Comparison of ENCODE assay signal across 21 cellular contexts in the genomic region with DNA sequence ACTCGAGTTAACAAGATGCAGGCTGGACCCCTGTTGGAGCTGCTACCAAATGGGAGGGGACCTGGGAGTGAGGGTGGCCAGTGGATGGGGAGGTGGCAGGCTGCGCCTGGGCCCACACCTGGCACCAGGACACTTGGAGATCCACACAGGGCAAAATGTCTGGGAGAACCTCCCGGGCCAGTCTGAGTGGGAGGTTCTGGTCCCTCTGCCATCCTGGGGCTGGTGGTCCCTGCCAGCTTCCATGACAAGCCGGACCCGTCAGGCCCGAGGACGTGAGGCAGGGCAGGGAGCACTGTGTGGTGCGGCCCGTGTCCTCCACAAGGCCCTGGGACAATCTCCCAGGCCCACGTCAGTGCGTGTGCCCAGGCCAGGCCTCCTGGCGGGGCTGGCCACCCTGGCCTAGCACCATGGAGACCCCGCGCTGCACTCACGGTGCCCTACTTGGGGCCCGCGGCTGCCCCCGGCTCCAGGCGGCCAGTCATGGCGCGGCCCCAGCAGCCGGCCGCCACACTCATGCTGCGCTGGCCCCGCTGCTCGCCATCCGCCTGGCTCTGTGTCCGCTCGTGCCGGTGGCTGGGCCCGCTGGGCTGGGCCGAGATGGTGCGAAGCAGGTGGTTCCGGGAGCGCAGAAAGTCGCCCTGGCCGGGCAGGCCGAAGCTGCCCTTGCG. TPM values are rescaled to one million over a fixed set of nuclear protein-coding genes. Genes with fewer than 3 reads are reported as not detected.
DNase-seq lines count a peak whose midpoint lies in the region; ATAC-seq lines count a peak whose summit lies in the region.
"Had no signal": no experiment of that assay in that cellular context is flagged by ENCODE, and none has a peak within 500 bp of the region (broad histone marks: within the 10 kb centered on the region; RNA-seq: fewer than 3 reads in every experiment).

No MANE protein-coding gene starts in this region.

- peak overlapping the region; percentile 80 for H3K27ac ChIP-seq in caudate nucleus (ENCODE audit: low read depth, low read length)
- H3K27ac ChIP-seq in mesenchymal stem cell (ENCODE audit: low read length, poor library complexity, severe bottlenecking) = no peak overlapping the region
- H3K27ac ChIP-seq in thymus (ENCODE audit: low read depth) = peak overlapping the region; percentile 34
- H3K27ac ChIP-seq: colonic mucosa had no signal

- no peak for ATAC-seq in activated CD8-positive, alpha-beta memory T cell treated with anti-CD3 and anti-CD28 coated beads, Interleukin-2, amount 10 ng/mL, durations not matched to agents 7 days and 5 days
- ATAC-seq in T-helper 17 cell = no peak
- ATAC-seq in HG03460 (IDR thresholded peaks at IDR 0.05; ENCODE audit: unreplicated experiment) = no peak

- H4K91ac ChIP-seq in mesenchymal stem cell (ENCODE audit: low read length) = peak overlapping the region; percentile 4

- peaks cover 36% of the 10 kb centered on the region for H3K4me1 ChIP-seq in mesenchymal stem cell (ENCODE audit: control insufficient read depth, insufficient read depth, low read depth, low read length)
- peaks cover 13% of the 10 kb centered on the region for H3K4me1 ChIP-seq in thymus (ENCODE audit: control insufficient read depth, insufficient read depth, low read length)

- peaks cover 42 to 73% of the 10 kb centered on the region in 2 experiments for H3K36me3 ChIP-seq in mesenchymal stem cell (ENCODE audit: control insufficient read depth in 1 of 2, insufficient read depth in 2 of 2, low read depth in 1 of 2, low read length in 2 of 2)
- peaks cover 83% of the 10 kb centered on the region for H3K36me3 ChIP-seq in thymus (ENCODE audit: control insufficient read depth, insufficient read depth)
- H3K36me3 ChIP-seq in MG63 = peaks cover 25% of the 10 kb centered on the region
- H3K36me3 ChIP-seq: colonic mucosa had no signal

- no peak overlapping the region for H3K18ac ChIP-seq in mesenchymal stem cell (ENCODE audit: low read depth in 1 of 2, low read length in 2 of 2)

- CTCF ChIA-PET in activated CD8-positive, alpha-beta memory T cell treated with anti-CD3 and anti-CD28 coated beads, Interleukin-2, amount 10 ng/mL, durations not matched to agents 7 days and 5 days (lab: Charles Lee) = no interaction called here

- no peaks in the 10 kb centered on the region for H3K27me3 ChIP-seq in mesenchymal stem cell (ENCODE audit: control insufficient read depth in 1 of 2, insufficient read depth in 1 of 2, low read length in 2 of 2)
- H3K27me3 ChIP-seq in thymus (ENCODE audit: control insufficient read depth, insufficient read depth) = no peaks in the 10 kb centered on the region
- H3K27me3 ChIP-seq in MG63 = no peaks in the 10 kb centered on the region
- H3K27me3 ChIP-seq: BE2C, colonic mucosa, transverse colon had no signal

- H3K4me1 Mint-ChIP-seq in activated CD8-positive, alpha-beta memory T cell treated with anti-CD3 and anti-CD28 coated beads, Interleukin-2, amount 10 ng/mL, durations not matched to agents 7 days and 5 days = peaks cover 34% of the 10 kb centered on the region
- peaks cover 25% of the 10 kb centered on the region for H3K4me1 Mint-ChIP-seq in T-helper 17 cell

- no peak overlapping the region for H2BK5ac ChIP-seq in mesenchymal stem cell (ENCODE audit: low read depth, low read length, poor library complexity, severe bottlenecking)

- H2BK120ac ChIP-seq in mesenchymal stem cell (ENCODE audit: low read depth, low read length) = no peak overlapping the region

- H3K14ac ChIP-seq in mesenchymal stem cell (ENCODE audit: low read length in 2 of 2) = no peak overlapping the region

- H3K23ac ChIP-seq in mesenchymal stem cell (ENCODE audit: low read length in 2 of 2) = no peak overlapping the region

- no peak for DNase-seq in activated CD8-positive, alpha-beta memory T cell treated with anti-CD3 and anti-CD28 coated beads, Interleukin-2, amount 10 ng/mL, durations not matched to agents 7 days and 5 days
- DNase-seq in activated CD8-positive, alpha-beta memory T cell treated with anti-CD3 and anti-CD28 coated beads for 24 hours = no peak
- DNase-seq in caudate nucleus (lab: John Stamatoyannopoulos, UW) (no peak), mesenchymal stem cell (no peak), MG63 (no peak), T-helper 17 cell (no peak)
- DNase-seq: 8988T; activated CD4-positive, alpha-beta T cell treated with anti-CD3 and anti-CD28 coated beads, Interleukin-2, amount 10 ng/mL, durations not matched to agents 7 days and 5 days; activated CD8-positive, alpha-beta memory T cell treated with anti-CD3 and anti-CD28 coated beads, Interleukin-2, amount 50 U/mL, for 48 hours; activated gamma-delta T cell treated with Interleukin-2 at 50 U/mL for 16 hours; BE2C; colonic mucosa; hippocampal formation; islet precursor cell; NCI-H1694; NCI-H748 treated with DMSO at 0.1 percent for 48 hours; SIG-M5; T-helper 1 cell; transverse colon had no signal

- H3K36me3 Mint-ChIP-seq in activated CD8-positive, alpha-beta memory T cell treated with anti-CD3 and anti-CD28 coated beads, Interleukin-2, amount 10 ng/mL, durations not matched to agents 7 days and 5 days = peaks cover 6% of the 10 kb centered on the region
- no peaks in the 10 kb centered on the region for H3K36me3 Mint-ChIP-seq in T-helper 17 cell (ENCODE audit: low read depth)

- WGBS in mesenchymal stem cell = 96% methylated on average over 39 of the region's 39 CpGs
- WGBS in thymus = 96% methylated on average over 39 of the region's 39 CpGs

- no peak overlapping the region for H3K4me3 Mint-ChIP-seq in activated CD8-positive, alpha-beta memory T cell treated with anti-CD3 and anti-CD28 coated beads, Interleukin-2, amount 10 ng/mL, durations not matched to agents 7 days and 5 days
- no peak overlapping the region for H3K4me3 Mint-ChIP-seq in T-helper 17 cell
- H3K4me3 Mint-ChIP-seq: activated CD4-positive, alpha-beta T cell treated with anti-CD3 and anti-CD28 coated beads, Interleukin-2, amount 10 ng/mL, durations not matched to agents 7 days and 5 days had no signal

- H3K9me3 Mint-ChIP-seq in activated CD8-positive, alpha-beta memory T cell treated with anti-CD3 and anti-CD28 coated beads, Interleukin-2, amount 10 ng/mL, durations not matched to agents 7 days and 5 days (ENCODE audit: low read depth) = no peaks in the 10 kb centered on the region
- H3K9me3 Mint-ChIP-seq: activated CD4-positive, alpha-beta T cell treated with anti-CD3 and anti-CD28 coated beads, Interleukin-2, amount 10 ng/mL, durations not matched to agents 7 days and 5 days had no signal

- no peak overlapping the region for H3K9ac ChIP-seq in mesenchymal stem cell (ENCODE audit: low read length)

- H3K4ac ChIP-seq in mesenchymal stem cell (ENCODE audit: low read depth in 1 of 2, low read length in 2 of 2) = no peak overlapping the region

- H3K27ac Mint-ChIP-seq in activated CD8-positive, alpha-beta memory T cell treated with anti-CD3 and anti-CD28 coated beads, Interleukin-2, amount 10 ng/mL, durations not matched to agents 7 days and 5 days = peak overlapping the region; percentile 24
- no peak overlapping the region for H3K27ac Mint-ChIP-seq in T-helper 17 cell

- no peak overlapping the region for H3K4me3 ChIP-seq in mesenchymal stem cell (ENCODE audit: insufficient read depth in 1 of 2, low read depth in 1 of 2, low read length in 2 of 2)
- H3K4me3 ChIP-seq in thymus (ENCODE audit: low read length) = no peak overlapping the region
- no peak overlapping the region for H3K4me3 ChIP-seq in MG63
- H3K4me3 ChIP-seq: colonic mucosa, transverse colon had no signal

- no peak overlapping the region for H3K4me2 ChIP-seq in mesenchymal stem cell (ENCODE audit: low read length, poor library complexity, severe bottlenecking)

- H2BK15ac ChIP-seq in mesenchymal stem cell (ENCODE audit: low read depth, poor library complexity, severe bottlenecking) = no peak overlapping the region

- no peak overlapping the region for H2AFZ ChIP-seq in mesenchymal stem cell (ENCODE audit: low read depth, low read length)

- peaks cover 10% of the 10 kb centered on the region for H3K79me1 ChIP-seq in mesenchymal stem cell (replicated peaks; ENCODE audit: low read length, poor library complexity, severe bottlenecking)

- H3K9me3 ChIP-seq in mesenchymal stem cell (ENCODE audit: control insufficient read depth, low read length) = no peaks in the 10 kb centered on the region
- H3K9me3 ChIP-seq in thymus (ENCODE audit: control insufficient read depth) = no peaks in the 10 kb centered on the region
- H3K9me3 ChIP-seq in MG63 = no peaks in the 10 kb centered on the region
- no peaks in the 10 kb centered on the region for H3K9me3 ChIP-seq in T-helper 17 cell (ENCODE audit: control insufficient read depth, low read length, poor library complexity, severe bottlenecking)
- H3K9me3 ChIP-seq: BE2C, colonic mucosa, transverse colon had no signal

- H2AK5ac ChIP-seq in mesenchymal stem cell (ENCODE audit: low read length, severe bottlenecking) = no peak overlapping the region

- no peaks in the 10 kb centered on the region for H3K27me3 Mint-ChIP-seq in activated CD8-positive, alpha-beta memory T cell treated with anti-CD3 and anti-CD28 coated beads, Interleukin-2, amount 10 ng/mL, durations not matched to agents 7 days and 5 days
- no peaks in the 10 kb centered on the region for H3K27me3 Mint-ChIP-seq in T-helper 17 cell
- H3K27me3 Mint-ChIP-seq: activated CD4-positive, alpha-beta T cell treated with anti-CD3 and anti-CD28 coated beads, Interleukin-2, amount 10 ng/mL, durations not matched to agents 7 days and 5 days had no signal

- no peak overlapping the region for H2BK12ac ChIP-seq in mesenchymal stem cell (ENCODE audit: low read length in 2 of 2)

- peak overlapping the region; percentile 27 for H4K8ac ChIP-seq in mesenchymal stem cell (ENCODE audit: low read length)

RNA-seq across cellular contexts. Expression of gene ARL6IP4, which starts 5.2 kb away (rescaled TPM):
- total RNA-seq in activated CD8-positive, alpha-beta memory T cell treated with anti-CD3 and anti-CD28 coated beads, Interleukin-2, amount 10 ng/mL, durations not matched to agents 7 days and 5 days = 100 to 1,000 TPM; 169 to 216 TPM
- 142 TPM for polyA plus RNA-seq in mesenchymal stem cell (2013, experiment 1 of 2)
- polyA plus RNA-seq in mesenchymal stem cell (2013, experiment 2 of 2) = 146 TPM
- 302 TPM for polyA plus RNA-seq in thymus
- 276 and 413 TPM in 2 replicates for total RNA-seq in MG63 (2014; rRNA removed; shearing (Covaris generic); ENCODE audit: low replicate concordance)
- total RNA-seq in T-helper 17 cell = 100 to 1,000 TPM; 109 to 131 TPM

RNA-seq across cellular contexts. Expression of gene OGFOD2, which starts 10.7 kb away (rescaled TPM):
- 10 to 100 TPM; 23.8 to 29.8 TPM for total RNA-seq in activated CD8-positive, alpha-beta memory T cell treated with anti-CD3 and anti-CD28 coated beads, Interleukin-2, amount 10 ng/mL, durations not matched to agents 7 days and 5 days
- polyA plus RNA-seq in mesenchymal stem cell (2013, experiment 1 of 2) = 5.8 TPM
- polyA plus RNA-seq in mesenchymal stem cell (2013, experiment 2 of 2) = 6.2 TPM
- 20.6 TPM for polyA plus RNA-seq in thymus
- 15.9 and 24.2 TPM in 2 replicates for total RNA-seq in MG63 (2014; rRNA removed; shearing (Covaris generic); ENCODE audit: low replicate concordance)
- 10 to 100 TPM; 17.9 to 20.3 TPM for total RNA-seq in T-helper 17 cell

RNA-seq across cellular contexts. Expression of gene ABCB9, which starts 19.5 kb away (rescaled TPM):
- total RNA-seq in activated CD8-positive, alpha-beta memory T cell treated with anti-CD3 and anti-CD28 coated beads, Interleukin-2, amount 10 ng/mL, durations not matched to agents 7 days and 5 days = 1 to 10 TPM; 3.6 to 4.4 TPM
- polyA plus RNA-seq in mesenchymal stem cell (2013, experiment 1 of 2) = 4.3 TPM
- polyA plus RNA-seq in mesenchymal stem cell (2013, experiment 2 of 2) = 4.2 TPM
- polyA plus RNA-seq in thymus = 1.8 TPM
- 6.4 and 10.0 TPM in 2 replicates for total RNA-seq in MG63 (2014; rRNA removed; shearing (Covaris generic); ENCODE audit: low replicate concordance)
- 1 to 10 TPM; 4.1 to 6.1 TPM for total RNA-seq in T-helper 17 cell
